10 cellular contexts compared by ENCODE assay signal in the genomic region with DNA sequence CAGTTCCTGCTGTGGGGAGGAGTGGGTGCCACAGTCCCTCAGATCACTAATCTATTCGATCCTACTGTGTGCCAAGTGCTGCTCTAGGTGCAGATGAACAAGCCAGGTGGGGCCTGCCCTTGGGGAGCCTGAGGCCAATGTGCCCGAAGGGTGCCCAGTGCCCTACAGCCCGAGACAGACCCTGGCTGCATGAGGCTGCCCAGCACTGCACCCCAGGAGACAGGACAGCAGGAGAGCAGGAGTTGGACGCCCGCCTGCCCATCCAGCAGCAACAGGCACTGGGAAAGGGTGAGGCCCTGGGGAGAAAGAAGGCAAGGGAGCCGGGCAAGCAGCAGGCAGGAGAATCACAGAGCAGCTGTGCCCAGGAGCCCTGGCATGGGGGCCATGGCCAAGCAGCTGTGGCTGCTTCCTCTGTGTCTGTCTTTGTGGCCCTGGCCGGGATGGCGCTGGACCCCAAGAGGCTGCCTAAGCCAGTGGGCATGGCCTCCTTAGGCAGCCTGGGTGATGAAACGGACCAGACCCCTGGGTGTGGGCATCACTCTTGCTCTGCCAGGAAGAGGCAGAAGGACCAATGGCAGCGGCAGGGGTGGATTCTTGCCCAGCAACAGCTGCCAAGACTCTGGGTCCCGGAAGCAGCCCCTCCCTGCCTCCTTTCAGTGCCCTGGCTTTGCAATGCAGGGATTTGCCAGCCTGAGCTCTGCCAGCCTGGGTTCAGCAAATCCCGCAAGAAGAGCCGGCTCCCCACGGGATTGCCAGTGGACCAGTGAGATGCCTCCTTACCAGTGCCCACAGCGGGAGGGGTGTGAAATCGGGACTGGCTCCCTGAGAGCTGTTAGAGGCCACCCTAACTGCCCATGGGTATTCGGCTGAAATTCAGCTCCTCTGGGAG.
DNase-seq lines count a peak whose midpoint lies in the region; ATAC-seq lines count a peak whose summit lies in the region.
"Had no signal": no experiment of that assay in that cellular context is flagged by ENCODE, and none has a peak within 500 bp of the region (broad histone marks: within the 10 kb centered on the region; RNA-seq: fewer than 3 reads in every experiment).

No MANE protein-coding gene starts in this region.

- H3K27me3 ChIP-seq in MG63, result no peaks in the 10 kb centered on the region

- H3K9me3 ChIP-seq in MG63, result no peaks in the 10 kb centered on the region

- no peak for ATAC-seq in HG02970 (IDR thresholded peaks at IDR 0.05; ENCODE audit: low FRiP score, unreplicated experiment)
- no peak for ATAC-seq in HG03378 (IDR thresholded peaks at IDR 0.05; ENCODE audit: unreplicated experiment)
- ATAC-seq: GM12878 had no signal

- H3K36me3 ChIP-seq in MG63, result no peaks in the 10 kb centered on the region

- peak overlapping the region; percentile 17; the same call in 1 of the 2 replicates for H3K4me3 ChIP-seq in MG63
- H3K4me3 ChIP-seq: GM12878 had no signal

- DNase-seq in MG63, result peak; percentile 98
- DNase-seq in anterior cingulate cortex (lab: John Stamatoyannopoulos, UW), result peak; percentile 31 to 96 (median 88)
- peak; percentile 63 for DNase-seq in hepatic stellate cell (ENCODE audit: low spot score)
- no peak for DNase-seq in glomerular visceral epithelial cell (ENCODE audit: extremely low spot score)
- DNase-seq in dermis blood vessel endothelial cell, result no peak
- DNase-seq: NCI-H187 treated with DMSO at 0.1 percent for 48 hours had no signal

- peak overlapping the region; percentile 84 for H3K27ac ChIP-seq in temporal lobe (ENCODE audit: low read depth, low read length)

Comparison
In these comparisons a context has a peak if more than half of its experiments do, and no peak if none do; other contexts are left out.
1. DNase-seq: peak in MG63 (single experiment), anterior cingulate cortex (58 of 58) and hepatic stellate cell (single experiment); none in glomerular visceral epithelial cell (single experiment) and dermis blood vessel endothelial cell (single experiment).